In the genomic region with DNA sequence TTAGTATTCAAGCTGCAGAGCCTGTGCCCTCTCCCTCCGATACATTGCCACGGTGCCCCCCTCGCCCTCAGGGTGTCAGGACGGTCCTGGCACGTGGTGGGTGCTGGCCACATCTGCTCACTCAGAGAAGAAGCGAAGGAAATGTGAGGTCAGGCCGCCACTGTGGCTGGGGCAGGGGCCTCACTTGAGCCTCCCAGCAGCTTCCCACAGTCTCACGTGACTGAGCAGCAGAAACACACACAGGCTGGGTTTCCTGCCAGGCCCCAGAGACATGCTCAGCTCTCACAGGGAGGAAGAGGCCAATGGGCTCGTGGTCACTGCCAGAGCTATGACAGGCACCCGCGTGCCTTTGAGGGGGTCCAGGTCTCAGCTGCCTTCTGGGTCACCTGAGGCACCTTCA, we compare ENCODE assay signal across 9 cellular contexts. TPM values are rescaled to one million over a fixed set of nuclear protein-coding genes. Genes with fewer than 3 reads are reported as not detected.
DNase-seq lines count a peak whose midpoint lies in the region; ATAC-seq, FAIRE-seq and TF ChIP-seq lines count a peak whose summit lies in the region.
"Had no signal": no experiment of that assay in that cellular context is flagged by ENCODE, and none has a peak within 500 bp of the region (broad histone marks: within the 10 kb centered on the region; RNA-seq: fewer than 3 reads in every experiment).

No MANE protein-coding gene starts in this region.

- H3K9me3 ChIP-seq in Peyer's patch (no peaks in the 10 kb centered on the region), HepG2 (ENCODE audit: low read length) (no peaks in the 10 kb centered on the region)

- H3K4me3 ChIP-seq in Peyer's patch (no peak overlapping the region), HepG2 (replicated peaks in 1 of 3; ENCODE audit: insufficient read depth in 1 of 3, low read depth in 2 of 3, low read length in 3 of 3) (no peak overlapping the region)
- H3K4me3 ChIP-seq: SK-N-MC had no signal

- FAIRE-seq in HepG2 (lab: Jason Lieb, UNC) = no peak

- H3K27me3 ChIP-seq in Peyer's patch (peaks cover 0 to 4% of the 10 kb centered on the region in 2 donors), HepG2 (ENCODE audit: control insufficient read depth in 1 of 2, insufficient read depth in 2 of 2, low read length in 2 of 2) (peaks cover 3 to 32% of the 10 kb centered on the region in 2 experiments)

- no peak overlapping the region for H3K4me2 ChIP-seq in HepG2 (ENCODE audit: low read depth, low read length)

- no peak overlapping the region for H3K9ac ChIP-seq in HepG2 (ENCODE audit: insufficient read depth, low read depth, low read length)

- TF ChIP-seq POLR2A in Peyer's patch (IDR thresholded peaks at IDR 0.05) = no peak
- TF ChIP-seq POLR2A in HepG2 (IDR thresholded peaks at IDR 0.05; ENCODE audit: insufficient read depth in 1 of 2, low read depth in 2 of 2, low read length in 2 of 2) = no peak

- peak overlapping the region; percentile 3 to 72 (median 58) for H3K27ac ChIP-seq in Peyer's patch
- H3K27ac ChIP-seq in HepG2 (ENCODE audit: extremely low read length, insufficient read depth, low read length) = no peak overlapping the region
- H3K27ac ChIP-seq: SK-N-MC had no signal

- in situ Hi-C loops in HepG2 (cut with HindIII; ENCODE audit: extremely low pct_ligation_motif_present, low pct_unique_long_range_greater_than_20kb) = no loop called here

- H3K4me1 ChIP-seq in Peyer's patch (peaks cover 0 to 28% (median 10%) of the 10 kb centered on the region in 4 donors), HepG2 (ENCODE audit: insufficient read depth, low read length) (peaks cover 24% of the 10 kb centered on the region)

- TF ChIP-seq RAD21 in HepG2 (CRISPR knock-in tag; IDR thresholded peaks at IDR 0.05) = no peak

- TF ChIP-seq CTCF in Peyer's patch (IDR thresholded peaks at IDR 0.05) = no peak
- TF ChIP-seq CTCF in HepG2 (CRISPR knock-in tag; IDR thresholded peaks at IDR 0.05) = no peak

- WGBS in HepG2 (ENCODE audit: low lambda C conversion rate) = no CpG with 5 or more reads among the region's 11 CpGs

- H3K36me3 ChIP-seq in Peyer's patch (no peaks in the 10 kb centered on the region), HepG2 (replicated peaks in 1 of 2; ENCODE audit: control insufficient read depth in 1 of 2, insufficient read depth in 2 of 2, low read length in 2 of 2) (no peaks in the 10 kb centered on the region)

- H4K20me1 ChIP-seq in HepG2 (ENCODE audit: insufficient read depth, low read length) = no peaks in the 10 kb centered on the region

- BruUV-seq in HepG2 (replicated peaks; lab: Mats Ljungman, UMichigan) = no TSS peak

- peak; percentile 85 for DNase-seq in Ammon's horn (ENCODE audit: low spot score)
- DNase-seq in Peyer's patch = peak; percentile 58 to 89 (median 74)
- peak; percentile 47 for DNase-seq in amniotic epithelial cell (ENCODE audit: low read depth)
- DNase-seq in HepG2 (ENCODE audit: low spot score) = no peak
- peak; percentile 35 for DNase-seq in stimulated activated naive CD4-positive, alpha-beta T cell treated with Interleukin-2 at 50 U/mL for 16 hours (lab: John Stamatoyannopoulos, UW)
- DNase-seq in NCI-H1048 (lab: John Stamatoyannopoulos, UW) = no peak

- H2AFZ ChIP-seq in HepG2 (ENCODE audit: low read length) = no peak overlapping the region

- no peak for ATAC-seq in HepG2
- ATAC-seq in HG03442 (IDR thresholded peaks at IDR 0.05; ENCODE audit: unreplicated experiment) = no peak
- ATAC-seq in HG03095 (IDR thresholded peaks at IDR 0.05; ENCODE audit: unreplicated experiment) = no peak

- CTCF ChIA-PET in HepG2 (lab: Yijun Ruan, JAX; ENCODE audit: low intra/inter-chr PET ratio, low total read pairs) = no interaction called here

- POLR2A ChIA-PET in HepG2 (lab: Yijun Ruan, JAX) = no interaction called here

- H3K79me2 ChIP-seq in HepG2 (ENCODE audit: insufficient read depth, low read length) = no peaks in the 10 kb centered on the region

- intact Hi-C loops in HepG2 (cut with micrococcal nuclease; ENCODE audit: unreplicated experiment) = no loop called here

- TF ChIP-seq EP300 in HepG2 (IDR thresholded peaks at IDR 0.05; ENCODE audit: low read depth in 2 of 2, low read length in 2 of 2) (no peak), HepG2 (CRISPR knock-in tag; IDR thresholded peaks at IDR 0.05; ENCODE audit: borderline replicate concordance) (no peak)

TF ChIP-seq in HepG2, 621 proteins besides CTCF, POLR2A, EP300 and RAD21:
- peak; percentile 65 for TF ChIP-seq BHLHE40 (IDR thresholded peaks at IDR 0.05; ENCODE audit: low read length)
- TF ChIP-seq ZNF24 (IDR thresholded peaks at IDR 0.05) = no peak

RNA-seq across cellular contexts. Expression of a gene that starts 37.9 kb away (rescaled TPM):
- total RNA-seq in Peyer's patch = 10 to 100 TPM; 20.6 to 84.3 (median 51.0) TPM
- 19.4 and 27.5 TPM in 2 replicates for total RNA-seq in HepG2 (2016; rRNA removed; fragmentation: Illumina TruSeq; extraction: Trizol)
- total RNA-seq in HepG2 (2016; cell fraction: cytosol; rRNA removed; fragmentation: Illumina TruSeq; extraction: Trizol; ENCODE audit: low read depth) = 11.8 and 14.1 TPM in 2 replicates
- total RNA-seq in HepG2 (2016; cell fraction: insoluble cytoplasmic fraction; rRNA removed; fragmentation: Illumina TruSeq; extraction: Trizol) = 18.0 and 27.8 TPM in 2 replicates
- 20.5 and 24.3 TPM in 2 replicates for total RNA-seq in HepG2 (2016; cell fraction: membrane; rRNA removed; fragmentation: Illumina TruSeq; extraction: Trizol)
- total RNA-seq in HepG2 (2016; cell fraction: nucleus; rRNA removed; fragmentation: Illumina TruSeq; extraction: Trizol) = 29.0 and 30.8 TPM in 2 replicates
- 11.6 and 14.2 TPM in 2 replicates for polyA plus RNA-seq in HepG2 (2011; rRNA removed)
- 10.6 and 15.7 TPM in 2 replicates for polyA plus RNA-seq in HepG2 (2011; cell fraction: cytosol; rRNA removed)
- polyA plus RNA-seq in HepG2 (2011; cell fraction: nucleus; rRNA removed) = 37.8 and 39.5 TPM in 2 replicates
- 9.0 and 15.0 TPM in 2 replicates for polyA plus RNA-seq in HepG2 (2012)
- 15.7 and 19.9 TPM in 2 replicates for polyA plus RNA-seq in HepG2 (2016; cell fraction: cytosol; fragmentation: Illumina TruSeq; extraction: Trizol; ENCODE audit: low read depth)
- polyA plus RNA-seq in HepG2 (2016; cell fraction: insoluble cytoplasmic fraction; fragmentation: Illumina TruSeq; extraction: Trizol; ENCODE audit: low read depth) = 27.0 and 28.3 TPM in 2 replicates
- polyA plus RNA-seq in HepG2 (2016; cell fraction: membrane; fragmentation: Illumina TruSeq; extraction: Trizol; ENCODE audit: low read depth) = 23.3 and 25.4 TPM in 2 replicates
- polyA plus RNA-seq in HepG2 (2016; cell fraction: nucleus; fragmentation: Illumina TruSeq; extraction: Trizol; ENCODE audit: insufficient read depth, low read depth) = 52.2 and 53.0 TPM in 2 replicates
- 23.9 and 28.6 TPM in 2 replicates for polyA minus RNA-seq in HepG2 (2011; rRNA and poly(A)+ RNA removed; ENCODE audit: low replicate concordance)
- polyA minus RNA-seq in HepG2 (2011; cell fraction: cytosol; rRNA and poly(A)+ RNA removed) = 6.8 and 9.5 TPM in 2 replicates
- 24.1 and 24.2 TPM in 2 replicates for polyA minus RNA-seq in HepG2 (2011; cell fraction: nucleus; rRNA and poly(A)+ RNA removed)

Comparison
In these comparisons a context has a peak if more than half of its experiments do, and no peak if none do; other contexts are left out.
1. DNase-seq: peak in Ammon's horn (single experiment), Peyer's patch (3 of 3), amniotic epithelial cell (single experiment) and stimulated activated naive CD4-positive, alpha-beta T cell treated with Interleukin-2 at 50 U/mL for 16 hours (single experiment); none in HepG2 (single experiment) and NCI-H1048 (single experiment).